24 cellular contexts compared by ENCODE assay signal in genomic region chr3:99176169-99176964, GRCh38.
"Had no signal": no experiment of that assay in that cellular context is flagged by ENCODE, and none has a peak within 500 bp of the region (broad histone marks: within the 10 kb centered on the region; RNA-seq: fewer than 3 reads in every experiment).

No MANE protein-coding gene starts in this region.

- DNase-seq: activated CD8-positive, alpha-beta memory T cell treated with anti-CD3 and anti-CD28 coated beads, Interleukin-2, amount 50 U/mL, for 48 hours; activated effector memory CD4-positive, alpha-beta T cell treated with Interleukin-2 at 50 U/mL for 16 hours; activated naive CD4-positive, alpha-beta T cell treated with anti-CD3 and anti-CD28 coated beads for 36 hours; activated naive CD8-positive, alpha-beta T cell treated with anti-CD3 and anti-CD28 coated beads, Interleukin-2, amount 10 ng/mL, durations not matched to agents 7 days and 5 days; activated T-cell treated with anti-CD3 and anti-CD28 coated beads, Interleukin-2, amount 50 U/mL, for 48 hours; amygdala; cerebellar nuclear complex; esophagus squamous epithelium; heart right ventricle; left colon; lower lobe of right lung; mesendoderm; mucosa of descending colon; nephron progenitor cell; stimulated activated CD4-positive, alpha-beta T cell treated with anti-CD3 and anti-CD28 coated beads, Interleukin-2, amount 100 ng/mL, for 48 hours; stimulated activated CD8-positive, alpha-beta memory T cell treated with anti-CD3 and anti-CD28 coated beads, Interleukin-4, amount 100 ng/mL, for 48 hours; stimulated activated naive B cell treated with anti-CD40 and anti-IgM and Interleukin-4, amounts not matched to agents 10 μg/mL and 1 μg/mL and 100 μg/mL, for 72 hours; T1000 had no signal

- H3K4me1 ChIP-seq: esophagus squamous epithelium, heart right ventricle, lower lobe of right lung had no signal

- ATAC-seq: heart right ventricle; left colon; mucosa of descending colon; sciatic nerve; stimulated activated naive B cell treated with anti-CD40 and anti-IgM and Interleukin-4, amounts not matched to agents 10 μg/mL and 1 μg/mL and 100 μg/mL, for 72 hours; WTC11 had no signal

- FAIRE-seq: bronchial epithelial cell, keratinocyte had no signal

- H2AFZ ChIP-seq: parathyroid adenoma had no signal

- H3K9me3 ChIP-seq: esophagus squamous epithelium, lower lobe of right lung, mucosa of descending colon had no signal

- H3K27me3 ChIP-seq: esophagus squamous epithelium, heart right ventricle had no signal

- H3K4me3 ChIP-seq: coronary artery, esophagus squamous epithelium, heart right ventricle, lower lobe of right lung, mucosa of descending colon had no signal

- H3K79me2 ChIP-seq: parathyroid adenoma had no signal

- H3K9ac ChIP-seq: parathyroid adenoma had no signal

- H3K36me3 ChIP-seq: esophagus squamous epithelium, heart right ventricle, lower lobe of right lung had no signal

- H3K27ac ChIP-seq: coronary artery, esophagus squamous epithelium, heart right ventricle, lower lobe of right lung, parathyroid adenoma had no signal
